ENCODE assay signal across 1 cellular context in genomic region chr13:48040059-48040458, GRCh38.
TF ChIP-seq lines count a peak whose summit lies in the region.

No MANE protein-coding gene starts in this region.

TF ChIP-seq in HepG2, 621 proteins besides CTCF, POLR2A, EP300 and RAD21:
- TF ChIP-seq MAFF (IDR thresholded peaks at IDR 0.05; ENCODE audit: low read depth, low read length) (peak; percentile 54), MAFK (conservative IDR thresholded peaks at IDR 0.05 in 1 of 2, IDR thresholded peaks at IDR 0.05 in 1 of 2; ENCODE audit: low read length in 2 of 2) (peak; percentile 67 to 69), ZNF263 (CRISPR knock-in tag; IDR thresholded peaks at IDR 0.05) (no peak), HNF4A (CRISPR knock-in tag; IDR thresholded peaks at IDR 0.05) (peak; percentile 33; the same call in 1 of the 2 replicates), NONO (IDR thresholded peaks at IDR 0.05) (no peak), NONO (CRISPR knock-in tag; conservative IDR thresholded peaks at IDR 0.05) (no peak)
